Comparison of ENCODE assay signal across 9 cellular contexts in the genomic region with DNA sequence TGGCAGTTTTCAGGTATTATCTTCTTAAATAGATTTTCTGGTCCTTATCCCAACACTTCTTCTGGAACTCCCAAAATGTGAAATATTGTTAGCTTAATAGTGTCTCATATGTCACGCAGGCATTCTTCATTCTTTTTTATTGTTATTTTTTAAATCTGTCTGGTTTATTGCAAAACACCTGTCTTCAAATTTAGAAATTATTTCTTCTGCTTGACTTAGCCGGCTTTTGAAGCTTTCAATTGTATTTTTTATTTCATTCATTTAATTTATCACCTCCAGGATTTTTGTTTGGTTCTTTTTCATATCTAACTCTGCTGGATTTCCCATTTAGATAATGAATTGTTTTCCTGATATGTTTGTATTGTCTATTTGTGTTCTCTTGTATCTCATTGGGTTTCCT.
"Had no signal": no experiment of that assay in that cellular context is flagged by ENCODE, and none has a peak within 500 bp of the region (broad histone marks: within the 10 kb centered on the region; RNA-seq: fewer than 3 reads in every experiment).

No MANE protein-coding gene starts in this region.

- H3K4me2 ChIP-seq: KMS-11 had no signal

- DNase-seq: GM23248, GOT3, H9, HCEC 1CT, HFFc6, IMR-90, KBM-7 had no signal

- H3K27ac ChIP-seq: GM23248, HL-60, KMS-11 had no signal

- H3K4me3 ChIP-seq: GM23248 had no signal

- H3K4me3 Mint-ChIP-seq: H9, HFFc6 had no signal

- H2AFZ ChIP-seq: GM23248 had no signal

- H3K9ac ChIP-seq: GM23248, KMS-11 had no signal

- H3K27ac Mint-ChIP-seq: H9, HFFc6 had no signal
